ENCODE assay signal across 1 cellular context in the genomic region with DNA sequence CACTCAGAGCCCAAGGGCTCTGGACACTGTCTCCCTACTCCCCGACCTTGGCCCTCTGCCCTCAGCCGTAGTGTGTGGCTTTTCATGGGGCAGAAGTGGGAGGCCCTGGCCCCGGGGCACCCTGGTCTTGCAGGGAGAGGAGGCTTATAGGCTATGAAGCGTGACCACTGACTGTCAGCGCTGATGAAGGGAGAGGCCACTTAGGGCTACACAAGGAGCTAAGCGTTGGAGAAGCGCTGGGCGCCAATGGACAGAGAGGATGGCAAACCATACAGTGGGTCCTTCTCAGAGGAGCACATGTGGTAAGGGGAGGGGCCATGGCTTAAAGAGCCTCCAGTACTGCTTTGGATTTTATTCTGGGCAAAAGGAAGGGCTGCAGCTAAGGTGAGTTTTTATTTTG.
TF ChIP-seq lines count a peak whose summit lies in the region.

No MANE protein-coding gene starts in this region.

TF ChIP-seq in GM23338, 12 proteins besides CTCF, POLR2A, EP300 and RAD21 (continued from another document):
- TF ChIP-seq, protein P1, sequence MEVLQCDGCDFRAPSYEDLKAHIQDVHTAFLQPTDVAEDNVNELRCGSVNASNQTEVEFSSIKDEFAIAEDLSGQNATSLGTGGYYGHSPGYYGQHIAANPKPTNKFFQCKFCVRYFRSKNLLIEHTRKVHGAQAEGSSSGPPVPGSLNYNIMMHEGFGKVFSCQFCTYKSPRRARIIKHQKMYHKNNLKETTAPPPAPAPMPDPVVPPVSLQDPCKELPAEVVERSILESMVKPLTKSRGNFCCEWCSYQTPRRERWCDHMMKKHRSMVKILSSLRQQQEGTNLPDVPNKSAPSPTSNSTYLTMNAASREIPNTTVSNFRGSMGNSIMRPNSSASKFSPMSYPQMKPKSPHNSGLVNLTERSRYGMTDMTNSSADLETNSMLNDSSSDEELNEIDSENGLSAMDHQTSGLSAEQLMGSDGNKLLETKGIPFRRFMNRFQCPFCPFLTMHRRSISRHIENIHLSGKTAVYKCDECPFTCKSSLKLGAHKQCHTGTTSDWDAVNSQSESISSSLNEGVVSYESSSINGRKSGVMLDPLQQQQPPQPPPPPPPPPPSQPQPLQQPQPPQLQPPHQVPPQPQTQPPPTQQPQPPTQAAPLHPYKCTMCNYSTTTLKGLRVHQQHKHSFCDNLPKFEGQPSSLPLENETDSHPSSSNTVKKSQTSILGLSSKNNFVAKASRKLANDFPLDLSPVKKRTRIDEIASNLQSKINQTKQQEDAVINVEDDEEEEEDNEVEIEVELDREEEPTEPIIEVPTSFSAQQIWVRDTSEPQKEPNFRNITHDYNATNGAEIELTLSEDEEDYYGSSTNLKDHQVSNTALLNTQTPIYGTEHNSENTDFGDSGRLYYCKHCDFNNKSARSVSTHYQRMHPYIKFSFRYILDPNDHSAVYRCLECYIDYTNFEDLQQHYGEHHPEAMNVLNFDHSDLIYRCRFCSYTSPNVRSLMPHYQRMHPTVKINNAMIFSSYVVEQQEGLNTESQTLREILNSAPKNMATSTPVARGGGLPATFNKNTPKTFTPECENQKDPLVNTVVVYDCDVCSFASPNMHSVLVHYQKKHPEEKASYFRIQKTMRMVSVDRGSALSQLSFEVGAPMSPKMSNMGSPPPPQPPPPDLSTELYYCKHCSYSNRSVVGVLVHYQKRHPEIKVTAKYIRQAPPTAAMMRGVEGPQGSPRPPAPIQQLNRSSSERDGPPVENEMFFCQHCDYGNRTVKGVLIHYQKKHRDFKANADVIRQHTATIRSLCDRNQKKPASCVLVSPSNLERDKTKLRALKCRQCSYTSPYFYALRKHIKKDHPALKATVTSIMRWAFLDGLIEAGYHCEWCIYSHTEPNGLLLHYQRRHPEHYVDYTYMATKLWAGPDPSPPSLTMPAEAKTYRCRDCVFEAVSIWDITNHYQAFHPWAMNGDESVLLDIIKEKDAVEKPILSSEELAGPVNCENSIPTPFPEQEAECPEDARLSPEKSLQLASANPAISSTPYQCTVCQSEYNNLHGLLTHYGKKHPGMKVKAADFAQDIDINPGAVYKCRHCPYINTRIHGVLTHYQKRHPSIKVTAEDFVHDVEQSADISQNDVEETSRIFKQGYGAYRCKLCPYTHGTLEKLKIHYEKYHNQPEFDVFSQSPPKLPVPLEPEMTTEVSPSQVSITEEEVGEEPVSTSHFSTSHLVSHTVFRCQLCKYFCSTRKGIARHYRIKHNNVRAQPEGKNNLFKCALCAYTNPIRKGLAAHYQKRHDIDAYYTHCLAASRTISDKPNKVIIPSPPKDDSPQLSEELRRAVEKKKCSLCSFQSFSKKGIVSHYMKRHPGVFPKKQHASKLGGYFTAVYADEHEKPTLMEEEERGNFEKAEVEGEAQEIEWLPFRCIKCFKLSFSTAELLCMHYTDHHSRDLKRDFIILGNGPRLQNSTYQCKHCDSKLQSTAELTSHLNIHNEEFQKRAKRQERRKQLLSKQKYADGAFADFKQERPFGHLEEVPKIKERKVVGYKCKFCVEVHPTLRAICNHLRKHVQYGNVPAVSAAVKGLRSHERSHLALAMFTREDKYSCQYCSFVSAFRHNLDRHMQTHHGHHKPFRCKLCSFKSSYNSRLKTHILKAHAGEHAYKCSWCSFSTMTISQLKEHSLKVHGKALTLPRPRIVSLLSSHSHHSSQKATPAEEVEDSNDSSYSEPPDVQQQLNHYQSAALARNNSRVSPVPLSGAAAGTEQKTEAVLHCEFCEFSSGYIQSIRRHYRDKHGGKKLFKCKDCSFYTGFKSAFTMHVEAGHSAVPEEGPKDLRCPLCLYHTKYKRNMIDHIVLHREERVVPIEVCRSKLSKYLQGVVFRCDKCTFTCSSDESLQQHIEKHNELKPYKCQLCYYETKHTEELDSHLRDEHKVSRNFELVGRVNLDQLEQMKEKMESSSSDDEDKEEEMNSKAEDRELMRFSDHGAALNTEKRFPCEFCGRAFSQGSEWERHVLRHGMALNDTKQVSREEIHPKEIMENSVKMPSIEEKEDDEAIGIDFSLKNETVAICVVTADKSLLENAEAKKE (CRISPR knock-in tag; IDR thresholded peaks at IDR 0.05): no peak
- no peak for TF ChIP-seq EZH2phosphoT487 (IDR thresholded peaks at IDR 0.05; ENCODE audit: unreplicated experiment)
- no peak for TF ChIP-seq NANOG (IDR thresholded peaks at IDR 0.05; ENCODE audit: borderline replicate concordance)
- TF ChIP-seq JUNB (IDR thresholded peaks at IDR 0.05; ENCODE audit: unreplicated experiment): no peak
- TF ChIP-seq, protein P2, sequence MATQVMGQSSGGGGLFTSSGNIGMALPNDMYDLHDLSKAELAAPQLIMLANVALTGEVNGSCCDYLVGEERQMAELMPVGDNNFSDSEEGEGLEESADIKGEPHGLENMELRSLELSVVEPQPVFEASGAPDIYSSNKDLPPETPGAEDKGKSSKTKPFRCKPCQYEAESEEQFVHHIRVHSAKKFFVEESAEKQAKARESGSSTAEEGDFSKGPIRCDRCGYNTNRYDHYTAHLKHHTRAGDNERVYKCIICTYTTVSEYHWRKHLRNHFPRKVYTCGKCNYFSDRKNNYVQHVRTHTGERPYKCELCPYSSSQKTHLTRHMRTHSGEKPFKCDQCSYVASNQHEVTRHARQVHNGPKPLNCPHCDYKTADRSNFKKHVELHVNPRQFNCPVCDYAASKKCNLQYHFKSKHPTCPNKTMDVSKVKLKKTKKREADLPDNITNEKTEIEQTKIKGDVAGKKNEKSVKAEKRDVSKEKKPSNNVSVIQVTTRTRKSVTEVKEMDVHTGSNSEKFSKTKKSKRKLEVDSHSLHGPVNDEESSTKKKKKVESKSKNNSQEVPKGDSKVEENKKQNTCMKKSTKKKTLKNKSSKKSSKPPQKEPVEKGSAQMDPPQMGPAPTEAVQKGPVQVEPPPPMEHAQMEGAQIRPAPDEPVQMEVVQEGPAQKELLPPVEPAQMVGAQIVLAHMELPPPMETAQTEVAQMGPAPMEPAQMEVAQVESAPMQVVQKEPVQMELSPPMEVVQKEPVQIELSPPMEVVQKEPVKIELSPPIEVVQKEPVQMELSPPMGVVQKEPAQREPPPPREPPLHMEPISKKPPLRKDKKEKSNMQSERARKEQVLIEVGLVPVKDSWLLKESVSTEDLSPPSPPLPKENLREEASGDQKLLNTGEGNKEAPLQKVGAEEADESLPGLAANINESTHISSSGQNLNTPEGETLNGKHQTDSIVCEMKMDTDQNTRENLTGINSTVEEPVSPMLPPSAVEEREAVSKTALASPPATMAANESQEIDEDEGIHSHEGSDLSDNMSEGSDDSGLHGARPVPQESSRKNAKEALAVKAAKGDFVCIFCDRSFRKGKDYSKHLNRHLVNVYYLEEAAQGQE (IDR thresholded peaks at IDR 0.05; ENCODE audit: unreplicated experiment): no peak
